In genomic region chr1:167661527-167662436, GRCh38 we compare ENCODE assay signal across 10 cellular contexts. TPM values are rescaled to one million over a fixed set of nuclear protein-coding genes. Genes with fewer than 3 reads are reported as not detected.
DNase-seq lines count a peak whose midpoint lies in the region; ATAC-seq and TF ChIP-seq lines count a peak whose summit lies in the region.
"Had no signal": no experiment of that assay in that cellular context is flagged by ENCODE, and none has a peak within 500 bp of the region (broad histone marks: within the 10 kb centered on the region; RNA-seq: fewer than 3 reads in every experiment).

No MANE protein-coding gene starts in this region.

- no peaks in the 10 kb centered on the region for H3K9me3 Mint-ChIP-seq in activated naive CD4-positive, alpha-beta T cell treated with anti-CD3 and anti-CD28 coated beads for 36 hours

- no peaks in the 10 kb centered on the region for H3K27me3 Mint-ChIP-seq in activated naive CD4-positive, alpha-beta T cell treated with anti-CD3 and anti-CD28 coated beads for 36 hours (ENCODE audit: low read depth)

- WGBS in upper lobe of left lung, 2 donors = 65 to 78% methylated on average over 3 of the region's 3 CpGs
- 34 to 43% methylated on average over 3 of the region's 3 CpGs for WGBS in tibial nerve, 2 donors

- intact Hi-C loops in activated naive CD4-positive, alpha-beta T cell treated with anti-CD3 and anti-CD28 coated beads for 36 hours (cut with micrococcal nuclease) = no loop called here
- intact Hi-C loops in left ventricle myocardium superior (cut with micrococcal nuclease) = no loop called here

- H3K9ac ChIP-seq in adipocyte (ENCODE audit: low read length) = no peak overlapping the region

- peak; percentile 18 for ATAC-seq in left ventricle myocardium superior
- no peak for ATAC-seq in upper lobe of left lung (ENCODE audit: low FRiP score in 2 of 2)

- TF ChIP-seq EP300 in upper lobe of left lung (IDR thresholded peaks at IDR 0.05) (no peak), tibial nerve (IDR thresholded peaks at IDR 0.05) (no peak)

- H3K27ac Mint-ChIP-seq in activated naive CD4-positive, alpha-beta T cell treated with anti-CD3 and anti-CD28 coated beads for 36 hours = peak overlapping the region; percentile 46

- H3K27me3 ChIP-seq in adipocyte (replicated peaks; ENCODE audit: control insufficient read depth, insufficient read depth, low read length) = no peaks in the 10 kb centered on the region
- no peaks in the 10 kb centered on the region for H3K27me3 ChIP-seq in upper lobe of left lung
- H3K27me3 ChIP-seq in tibial nerve = no peaks in the 10 kb centered on the region

- DNase-seq in activated naive CD4-positive, alpha-beta T cell treated with anti-CD3 and anti-CD28 coated beads for 36 hours = no peak
- DNase-seq in activated naive CD4-positive, alpha-beta T cell (lab: John Stamatoyannopoulos, UW) = no peak
- DNase-seq in adipocyte (ENCODE audit: low read depth) = peak; percentile 85
- DNase-seq in left ventricle myocardium superior = no peak
- no peak for DNase-seq in upper lobe of left lung
- no peak for DNase-seq in epidermal melanocyte (ENCODE audit: insufficient read length, low spot score)
- no peak for DNase-seq in tibial nerve (ENCODE audit: low spot score in 2 of 2)
- no peak for DNase-seq in putamen (ENCODE audit: low spot score)
- DNase-seq: NK-92 treated with Interleukin-12 subunit alpha and Interleukin-12 subunit beta, amount 100 ng/mL, for 24 hours had no signal

- H3K4me3 ChIP-seq in adipocyte (ENCODE audit: low read length) (no peak overlapping the region), upper lobe of left lung (no peak overlapping the region), tibial nerve (no peak overlapping the region)
- H3K4me3 ChIP-seq: skin epidermis had no signal

- no peak for TF ChIP-seq CTCF in upper lobe of left lung (IDR thresholded peaks at IDR 0.05)
- TF ChIP-seq CTCF in tibial nerve (IDR thresholded peaks at IDR 0.05) = no peak

- H3K36me3 Mint-ChIP-seq in activated naive CD4-positive, alpha-beta T cell treated with anti-CD3 and anti-CD28 coated beads for 36 hours (ENCODE audit: low read depth) = peaks cover 8% of the 10 kb centered on the region

- peaks cover 28% of the 10 kb centered on the region for H3K4me1 ChIP-seq in adipocyte (ENCODE audit: control insufficient read depth, insufficient read depth, low read length)
- H3K4me1 ChIP-seq in upper lobe of left lung = peaks cover 39 to 53% (median 47%) of the 10 kb centered on the region in 4 donors
- peaks cover 0 to 31% (median 19%) of the 10 kb centered on the region in 4 donors for H3K4me1 ChIP-seq in tibial nerve

- H3K36me3 ChIP-seq in adipocyte (ENCODE audit: control insufficient read depth, insufficient read depth, low read length, severe bottlenecking) (no peaks in the 10 kb centered on the region), upper lobe of left lung (no peaks in the 10 kb centered on the region), tibial nerve (no peaks in the 10 kb centered on the region)

- H3K27ac ChIP-seq in upper lobe of left lung = peak overlapping the region in 3 of 4 donors; percentile 18 to 39 (median 37)
- peak overlapping the region in 1 of 4 donors; percentile 36 for H3K27ac ChIP-seq in tibial nerve

- TF ChIP-seq POLR2A in upper lobe of left lung (IDR thresholded peaks at IDR 0.05) (no peak), tibial nerve (IDR thresholded peaks at IDR 0.05) (no peak)

- peaks cover 75% of the 10 kb centered on the region for H3K4me1 Mint-ChIP-seq in activated naive CD4-positive, alpha-beta T cell treated with anti-CD3 and anti-CD28 coated beads for 36 hours (ENCODE audit: low read depth)

- CTCF ChIA-PET in activated naive CD4-positive, alpha-beta T cell treated with anti-CD3 and anti-CD28 coated beads for 36 hours (lab: Charles Lee) = no interaction called here

- no peaks in the 10 kb centered on the region for H3K9me3 ChIP-seq in adipocyte (ENCODE audit: control insufficient read depth, low read length)
- H3K9me3 ChIP-seq in upper lobe of left lung = no peaks in the 10 kb centered on the region
- no peaks in the 10 kb centered on the region for H3K9me3 ChIP-seq in tibial nerve

- H3K4me3 Mint-ChIP-seq in activated naive CD4-positive, alpha-beta T cell treated with anti-CD3 and anti-CD28 coated beads for 36 hours = no peak overlapping the region

RNA-seq across cellular contexts. Expression of gene RCSD1, which starts 31.8 kb away (rescaled TPM):
- 10 to 100 TPM; 27.3 to 27.9 TPM for total RNA-seq in activated naive CD4-positive, alpha-beta T cell treated with anti-CD3 and anti-CD28 coated beads for 36 hours
- total RNA-seq in left ventricle myocardium superior (45.3 TPM), upper lobe of left lung (10 to 100 TPM; 10.7 to 27.2 (median 18.1) TPM), tibial nerve (10 to 100 TPM; 10.0 to 17.7 (median 12.9) TPM)

RNA-seq across cellular contexts. Expression of gene MPZL1, which starts 60.0 kb away (rescaled TPM):
- 10 to 100 TPM; 24.2 to 28.1 TPM for total RNA-seq in activated naive CD4-positive, alpha-beta T cell treated with anti-CD3 and anti-CD28 coated beads for 36 hours
- total RNA-seq in left ventricle myocardium superior (34.7 TPM), upper lobe of left lung (10 to 100 TPM; 28.3 to 80.6 (median 65.4) TPM), tibial nerve (10 to 100 TPM; 50.1 to 76.0 (median 71.7) TPM)
